In genomic region chr1:200442023-200442422, GRCh38 we compare ENCODE assay signal across 16 cellular contexts.
"Had no signal": no experiment of that assay in that cellular context is flagged by ENCODE, and none has a peak within 500 bp of the region (broad histone marks: within the 10 kb centered on the region; RNA-seq: fewer than 3 reads in every experiment).

No MANE protein-coding gene starts in this region.

- H3K4me3 ChIP-seq: K562 had no signal

- ATAC-seq: K562 had no signal

- DNase-seq: MV-4-11, NCI-H1048, NCI-H1105, NCI-H1417, NCI-H1436 treated with DMSO at 0.1 percent for 48 hours, NCI-H1694, NCI-H187 treated with DMSO at 0.1 percent for 48 hours, NCI-H2029 treated with DMSO at 0.1 percent for 48 hours, NCI-H2227 treated with DMSO at 0.1 percent for 48 hours, NCI-H524, NCI-H69, NCI-H774, Right ventricle myocardium superior, RPMI8226, SIG-M5 had no signal
